Comparison of ENCODE assay signal across 7 cellular contexts in genomic region chr3:126474498-126475410, GRCh38. TPM values are rescaled to one million over a fixed set of nuclear protein-coding genes. Genes with fewer than 3 reads are reported as not detected.
A peak's percentile ranks its signal among the peaks of the same experiment; 100 is the strongest.
DNase-seq lines count a peak whose midpoint lies in the region; ATAC-seq and TF ChIP-seq lines count a peak whose summit lies in the region.

No MANE protein-coding gene starts in this region.

- H3K27me3 ChIP-seq in HUES6 (ENCODE audit: control insufficient read depth, insufficient read depth, low read length) (no peaks in the 10 kb centered on the region), WERI-Rb-1 (ENCODE audit: insufficient read depth, low read depth, severe bottlenecking) (no peaks in the 10 kb centered on the region), ectodermal cell (ENCODE audit: control insufficient read depth, insufficient read depth, low read length, poor library complexity, severe bottlenecking) (no peaks in the 10 kb centered on the region)

- H3K9me3 ChIP-seq in HUES6 (ENCODE audit: control insufficient read depth, insufficient read depth, low read depth, low read length) (no peaks in the 10 kb centered on the region), WERI-Rb-1 (ENCODE audit: severe bottlenecking) (no peaks in the 10 kb centered on the region), ectodermal cell (ENCODE audit: control insufficient read depth, low read length) (no peaks in the 10 kb centered on the region), mesodermal cell (ENCODE audit: control insufficient read depth, low read length) (no peaks in the 10 kb centered on the region)

- peaks cover 49% of the 10 kb centered on the region for H3K4me1 Mint-ChIP-seq in stimulated activated naive CD8-positive, alpha-beta T cell treated with anti-CD3 and anti-CD28 coated beads, Interleukin-15, Interleukin-2, amounts not matched to agents 100 ng/mL and 50 ng/mL, for 24 hours (ENCODE audit: low read depth)

- H3K36me3 ChIP-seq in HUES6 (ENCODE audit: control insufficient read depth, insufficient read depth, low read length) (peaks cover 26% of the 10 kb centered on the region), WERI-Rb-1 (peaks cover 37% of the 10 kb centered on the region), ectodermal cell (ENCODE audit: control insufficient read depth, insufficient read depth, low read length) (peaks cover 17% of the 10 kb centered on the region), mesodermal cell (ENCODE audit: control insufficient read depth, insufficient read depth, low read length) (peaks cover 18% of the 10 kb centered on the region)

- peak overlapping the region; percentile 96 for H3K4me3 Mint-ChIP-seq in stimulated activated naive CD8-positive, alpha-beta T cell treated with anti-CD3 and anti-CD28 coated beads, Interleukin-15, Interleukin-2, amounts not matched to agents 100 ng/mL and 50 ng/mL, for 24 hours

- whole genome bisulfite sequencing in ectodermal cell, 2 experiments: 6 to 8% methylated on average over 72 of the region's 72 CpGs
- 8 to 12% methylated on average over 55 to 66 of the region's 72 CpGs for WGBS in mesodermal cell (ENCODE audit: insufficient coverage in 2 of 2), 2 experiments

- no peaks in the 10 kb centered on the region for H3K9me3 Mint-ChIP-seq in stimulated activated naive CD8-positive, alpha-beta T cell treated with anti-CD3 and anti-CD28 coated beads, Interleukin-15, Interleukin-2, amounts not matched to agents 100 ng/mL and 50 ng/mL, for 24 hours

- ATAC-seq in GM21528 (IDR thresholded peaks at IDR 0.05; ENCODE audit: low FRiP score, unreplicated experiment): peak; percentile 16

- TF ChIP-seq CTCF in GM12865 (IDR thresholded peaks at IDR 0.05; ENCODE audit: insufficient read depth, low read depth, low read length, missing control alignments) (no peak), WERI-Rb-1 (IDR thresholded peaks at IDR 0.05; ENCODE audit: low read depth, low read length) (no peak)

- H3K4me3 ChIP-seq in GM12865 (ENCODE audit: low read depth, low read length): peak overlapping the region; percentile 73
- H3K4me3 ChIP-seq in HUES6 (ENCODE audit: low read depth, low read length): peak overlapping the region; percentile 93
- peak overlapping the region; percentile 55 for H3K4me3 ChIP-seq in WERI-Rb-1 (ENCODE audit: low read depth, low read length)
- peak overlapping the region; percentile 79 for H3K4me3 ChIP-seq in ectodermal cell (ENCODE audit: insufficient read depth, low read depth, low read length)
- peak overlapping the region; percentile 58 for H3K4me3 ChIP-seq in mesodermal cell (ENCODE audit: extremely low read depth, insufficient read depth, low read length, poor library complexity, severe bottlenecking)

- peak overlapping the region; percentile 82 for H3K9ac ChIP-seq in HUES6 (ENCODE audit: low read length)

- H3K27me3 Mint-ChIP-seq in stimulated activated naive CD8-positive, alpha-beta T cell treated with anti-CD3 and anti-CD28 coated beads, Interleukin-15, Interleukin-2, amounts not matched to agents 100 ng/mL and 50 ng/mL, for 24 hours: no peaks in the 10 kb centered on the region

- H3K36me3 Mint-ChIP-seq in stimulated activated naive CD8-positive, alpha-beta T cell treated with anti-CD3 and anti-CD28 coated beads, Interleukin-15, Interleukin-2, amounts not matched to agents 100 ng/mL and 50 ng/mL, for 24 hours (ENCODE audit: low read depth): peaks cover 36% of the 10 kb centered on the region

- no peak overlapping the region for H3K27ac ChIP-seq in HUES6 (ENCODE audit: low read depth, low read length)
- H3K27ac ChIP-seq in WERI-Rb-1: peak overlapping the region; percentile 47
- no peak overlapping the region for H3K27ac ChIP-seq in ectodermal cell (ENCODE audit: insufficient read depth, low read depth, low read length, poor library complexity, severe bottlenecking)
- H3K27ac ChIP-seq in mesodermal cell (ENCODE audit: low read depth, low read length, severe bottlenecking): no peak overlapping the region

- peak overlapping the region; percentile 92 for H3K27ac Mint-ChIP-seq in stimulated activated naive CD8-positive, alpha-beta T cell treated with anti-CD3 and anti-CD28 coated beads, Interleukin-15, Interleukin-2, amounts not matched to agents 100 ng/mL and 50 ng/mL, for 24 hours

- H3K4me1 ChIP-seq in HUES6 (ENCODE audit: control insufficient read depth, insufficient read depth, low read length): peaks cover 30% of the 10 kb centered on the region
- H3K4me1 ChIP-seq in ectodermal cell (ENCODE audit: control insufficient read depth, insufficient read depth, low read length): peaks cover 12% of the 10 kb centered on the region
- peaks cover 18% of the 10 kb centered on the region for H3K4me1 ChIP-seq in mesodermal cell (ENCODE audit: control insufficient read depth, insufficient read depth, low read length, poor library complexity, severe bottlenecking)

- DNase-seq in GM12865 (ENCODE audit: low read depth) (peak; percentile 76), WERI-Rb-1 (peak; percentile 46)

RNA-seq across cellular contexts. Expression of gene ZXDC, which starts 0.9 kb away (rescaled TPM):
- 18.3 TPM for polyA plus RNA-seq in ectodermal cell (2013, experiment 1 of 4)
- 20.6 TPM for polyA plus RNA-seq in ectodermal cell (2013, experiment 2 of 4)
- 16.1 TPM for polyA plus RNA-seq in ectodermal cell (2013, experiment 3 of 4)
- 18.6 TPM for polyA plus RNA-seq in ectodermal cell (2013, experiment 4 of 4)
- polyA plus RNA-seq in mesodermal cell (2013, experiment 1 of 2): 14.0 TPM
- polyA plus RNA-seq in mesodermal cell (2013, experiment 2 of 2): 14.0 TPM

RNA-seq across cellular contexts. Expression of gene UROC1, which starts 42.8 kb away (rescaled TPM):
- not detected for polyA plus RNA-seq in ectodermal cell (2013, experiment 1 of 4)
- polyA plus RNA-seq in ectodermal cell (2013, experiment 2 of 4): not detected
- not detected for polyA plus RNA-seq in ectodermal cell (2013, experiment 3 of 4)
- not detected for polyA plus RNA-seq in ectodermal cell (2013, experiment 4 of 4)
- not detected for polyA plus RNA-seq in mesodermal cell (2013, experiment 1 of 2)
- polyA plus RNA-seq in mesodermal cell (2013, experiment 2 of 2): not detected

RNA-seq across cellular contexts. Expression of gene CHST13, which starts 49.2 kb away (rescaled TPM):
- polyA plus RNA-seq in ectodermal cell (2013, experiment 1 of 4): 0.44 TPM
- polyA plus RNA-seq in ectodermal cell (2013, experiment 2 of 4): 0.89 TPM
- polyA plus RNA-seq in ectodermal cell (2013, experiment 3 of 4): 0.80 TPM
- 0.69 TPM for polyA plus RNA-seq in ectodermal cell (2013, experiment 4 of 4)
- not detected for polyA plus RNA-seq in mesodermal cell (2013, experiment 1 of 2)
- not detected for polyA plus RNA-seq in mesodermal cell (2013, experiment 2 of 2)
